ENCODE assay signal across 2 cellular contexts in the genomic region with DNA sequence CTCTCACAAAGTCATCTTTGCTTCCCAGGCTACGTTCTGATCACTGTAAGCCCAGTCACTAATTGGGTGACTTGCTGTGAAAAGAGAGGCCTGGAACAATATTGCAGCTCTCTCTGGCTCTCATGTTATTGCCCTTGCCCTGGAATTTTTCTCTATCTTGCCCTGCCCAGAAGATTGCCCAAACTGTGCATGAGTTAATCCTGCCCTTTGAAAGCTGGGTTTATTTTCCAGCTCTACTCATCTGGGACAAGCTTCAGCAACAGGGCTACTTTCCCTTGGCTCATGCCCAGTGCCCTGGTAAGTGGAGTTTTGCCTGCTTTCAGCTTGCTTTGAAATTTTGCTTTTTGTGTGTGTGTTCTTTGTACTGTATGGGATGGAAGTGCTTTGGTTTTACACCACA.
TF ChIP-seq lines count a peak whose summit lies in the region.

No MANE protein-coding gene starts in this region.

TF ChIP-seq in liver, 16 proteins besides CTCF, POLR2A, EP300 and RAD21:
- TF ChIP-seq HNF4A (conservative IDR thresholded peaks at IDR 0.05) (peak; percentile 88 to 94), HNF4G (IDR thresholded peaks at IDR 0.05) (peak; percentile 74), TAF1 (conservative IDR thresholded peaks at IDR 0.05) (no peak), EGR1 (IDR thresholded peaks at IDR 0.05; ENCODE audit: low read depth in 2 of 2) (peak; percentile 56 to 76), FOXA1 (IDR thresholded peaks at IDR 0.05) (peak; percentile 67), JUND (IDR thresholded peaks at IDR 0.05) (peak; percentile 58 to 91), FOXA2 (IDR thresholded peaks at IDR 0.05) (peak; percentile 56), GABPA (IDR thresholded peaks at IDR 0.05 in 1 of 2, conservative IDR thresholded peaks at IDR 0.05 in 1 of 2) (no peak), NR2F2 (IDR thresholded peaks at IDR 0.05) (no peak), REST (IDR thresholded peaks at IDR 0.05) (peak; percentile 86), YY1 (IDR thresholded peaks at IDR 0.05) (peak; percentile 94), RXRA (IDR thresholded peaks at IDR 0.05) (peak; percentile 90 to 96), SP1 (IDR thresholded peaks at IDR 0.05) (peak; percentile 91)
- TF ChIP-seq, protein P1, sequence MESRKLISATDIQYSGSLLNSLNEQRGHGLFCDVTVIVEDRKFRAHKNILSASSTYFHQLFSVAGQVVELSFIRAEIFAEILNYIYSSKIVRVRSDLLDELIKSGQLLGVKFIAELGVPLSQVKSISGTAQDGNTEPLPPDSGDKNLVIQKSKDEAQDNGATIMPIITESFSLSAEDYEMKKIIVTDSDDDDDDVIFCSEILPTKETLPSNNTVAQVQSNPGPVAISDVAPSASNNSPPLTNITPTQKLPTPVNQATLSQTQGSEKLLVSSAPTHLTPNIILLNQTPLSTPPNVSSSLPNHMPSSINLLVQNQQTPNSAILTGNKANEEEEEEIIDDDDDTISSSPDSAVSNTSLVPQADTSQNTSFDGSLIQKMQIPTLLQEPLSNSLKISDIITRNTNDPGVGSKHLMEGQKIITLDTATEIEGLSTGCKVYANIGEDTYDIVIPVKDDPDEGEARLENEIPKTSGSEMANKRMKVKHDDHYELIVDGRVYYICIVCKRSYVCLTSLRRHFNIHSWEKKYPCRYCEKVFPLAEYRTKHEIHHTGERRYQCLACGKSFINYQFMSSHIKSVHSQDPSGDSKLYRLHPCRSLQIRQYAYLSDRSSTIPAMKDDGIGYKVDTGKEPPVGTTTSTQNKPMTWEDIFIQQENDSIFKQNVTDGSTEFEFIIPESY (IDR thresholded peaks at IDR 0.05) = peak; percentile 61
- TF ChIP-seq, protein P2, sequence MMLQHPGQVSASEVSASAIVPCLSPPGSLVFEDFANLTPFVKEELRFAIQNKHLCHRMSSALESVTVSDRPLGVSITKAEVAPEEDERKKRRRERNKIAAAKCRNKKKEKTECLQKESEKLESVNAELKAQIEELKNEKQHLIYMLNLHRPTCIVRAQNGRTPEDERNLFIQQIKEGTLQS (IDR thresholded peaks at IDR 0.05) = peak; percentile 81
- TF ChIP-seq, protein P3, sequence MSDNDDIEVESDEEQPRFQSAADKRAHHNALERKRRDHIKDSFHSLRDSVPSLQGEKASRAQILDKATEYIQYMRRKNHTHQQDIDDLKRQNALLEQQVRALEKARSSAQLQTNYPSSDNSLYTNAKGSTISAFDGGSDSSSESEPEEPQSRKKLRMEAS (IDR thresholded peaks at IDR 0.05) = peak; percentile 83
TF ChIP-seq in liver: peak in this region for 13.

TF ChIP-seq in HepG2, 621 proteins besides CTCF, POLR2A, EP300 and RAD21:
- TF ChIP-seq HNRNPL (IDR thresholded peaks at IDR 0.05; ENCODE audit: low read depth, low read length) (no peak), ZNF543 (CRISPR knock-in tag; IDR thresholded peaks at IDR 0.05) (no peak)
- TF ChIP-seq, protein P4, sequence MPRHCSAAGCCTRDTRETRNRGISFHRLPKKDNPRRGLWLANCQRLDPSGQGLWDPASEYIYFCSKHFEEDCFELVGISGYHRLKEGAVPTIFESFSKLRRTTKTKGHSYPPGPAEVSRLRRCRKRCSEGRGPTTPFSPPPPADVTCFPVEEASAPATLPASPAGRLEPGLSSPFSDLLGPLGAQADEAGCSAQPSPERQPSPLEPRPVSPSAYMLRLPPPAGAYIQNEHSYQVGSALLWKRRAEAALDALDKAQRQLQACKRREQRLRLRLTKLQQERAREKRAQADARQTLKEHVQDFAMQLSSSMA (CRISPR knock-in tag; IDR thresholded peaks at IDR 0.05) = no peak
